26 cellular contexts compared by ENCODE assay signal in the genomic region with DNA sequence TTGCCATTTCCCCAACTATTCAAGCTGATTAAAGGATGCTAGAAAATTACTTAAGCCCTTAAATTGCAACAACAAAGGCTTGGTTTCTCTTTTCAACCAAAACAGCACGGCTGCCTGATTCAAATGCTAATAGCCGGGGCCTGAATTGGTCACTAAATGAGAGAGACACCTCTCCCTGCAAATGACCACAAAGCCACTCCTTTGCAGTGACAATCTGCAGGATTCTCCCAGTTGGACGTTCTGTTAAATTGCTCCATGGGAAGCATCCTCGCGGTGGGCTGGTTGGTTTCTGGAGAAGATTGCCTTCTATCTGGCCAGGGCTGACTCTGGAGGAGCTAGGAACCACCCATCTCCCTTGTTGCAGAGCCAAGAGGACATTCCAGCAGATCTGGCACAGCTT. TPM values are rescaled to one million over a fixed set of nuclear protein-coding genes. Genes with fewer than 3 reads are reported as not detected.
"Had no signal": no experiment of that assay in that cellular context is flagged by ENCODE, and none has a peak within 500 bp of the region (broad histone marks: within the 10 kb centered on the region; RNA-seq: fewer than 3 reads in every experiment).

No MANE protein-coding gene starts in this region.

- ATAC-seq: activated T-cell treated with anti-CD3 and anti-CD28 coated beads, Interleukin-2, amount 50 U/mL, for 72 hours; K562; T-helper 17 cell had no signal

- FAIRE-seq: K562 had no signal

- H3K4me1 Mint-ChIP-seq: activated CD4-positive, alpha-beta memory T cell treated with anti-CD3 and anti-CD28 coated beads, Interleukin-2, amount 10 ng/mL, durations not matched to agents 7 days and 5 days; activated CD4-positive, alpha-beta T cell treated with anti-CD3 and anti-CD28 coated beads, Interleukin-2, amount 10 ng/mL, durations not matched to agents 7 days and 5 days; T-helper 17 cell had no signal

- H3K36me3 Mint-ChIP-seq: activated naive CD8-positive, alpha-beta T cell treated with anti-CD3 and anti-CD28 coated beads, Interleukin-2, amount 10 ng/mL, durations not matched to agents 7 days and 5 days had no signal

- H3K9me3 Mint-ChIP-seq: activated CD4-positive, alpha-beta memory T cell treated with anti-CD3 and anti-CD28 coated beads, Interleukin-2, amount 10 ng/mL, durations not matched to agents 7 days and 5 days; activated CD4-positive, alpha-beta T cell treated with anti-CD3 and anti-CD28 coated beads, Interleukin-2, amount 10 ng/mL, durations not matched to agents 7 days and 5 days; activated naive CD8-positive, alpha-beta T cell treated with anti-CD3 and anti-CD28 coated beads, Interleukin-2, amount 10 ng/mL, durations not matched to agents 7 days and 5 days; activated T-cell treated with anti-CD3 and anti-CD28 coated beads, Interleukin-2, amount 50 U/mL, for 72 hours had no signal

- H3K4me1 ChIP-seq: adrenal gland, breast epithelium had no signal

- H3K27ac ChIP-seq: adrenal gland, breast epithelium had no signal

- H3K4me3 ChIP-seq: adrenal gland, breast epithelium, K562 had no signal

- H3K4me3 Mint-ChIP-seq: activated CD4-positive, alpha-beta memory T cell treated with anti-CD3 and anti-CD28 coated beads, Interleukin-2, amount 10 ng/mL, durations not matched to agents 7 days and 5 days; activated CD4-positive, alpha-beta T cell treated with anti-CD3 and anti-CD28 coated beads, Interleukin-2, amount 10 ng/mL, durations not matched to agents 7 days and 5 days; activated naive CD8-positive, alpha-beta T cell treated with anti-CD3 and anti-CD28 coated beads, Interleukin-2, amount 10 ng/mL, durations not matched to agents 7 days and 5 days; activated T-cell treated with anti-CD3 and anti-CD28 coated beads, Interleukin-2, amount 50 U/mL, for 72 hours; T-helper 17 cell had no signal

- H3K27me3 ChIP-seq: adrenal gland had no signal

- DNase-seq: activated CD4-positive, alpha-beta memory T cell treated with anti-CD3 and anti-CD28 coated beads, Interleukin-2, amount 10 ng/mL, durations not matched to agents 7 days and 5 days; activated CD4-positive, alpha-beta T cell treated with anti-CD3 and anti-CD28 coated beads, Interleukin-2, amount 10 ng/mL, durations not matched to agents 7 days and 5 days; activated CD4-positive, CD25-positive, alpha-beta regulatory T cell; activated CD8-positive, alpha-beta memory T cell treated with anti-CD3 and anti-CD28 coated beads, Interleukin-2, amount 50 U/mL, for 4 hours; activated naive CD4-positive, alpha-beta T cell treated with anti-CD3 and anti-CD28 coated beads, Interleukin-2, amount 50 U/mL, for 16 hours; activated naive CD8-positive, alpha-beta T cell treated with anti-CD3 and anti-CD28 coated beads, Interleukin-2, amount 10 ng/mL, durations not matched to agents 7 days and 5 days; activated T-cell treated with anti-CD3 and anti-CD28 coated beads, Interleukin-2, amount 50 U/mL, for 72 hours; adrenal gland; anterior cingulate cortex; caudate nucleus; Kasumi-1; NCI-H1092 treated with DMSO at 0.1 percent for 48 hours; NCI-H1417 treated with DMSO at 0.1 percent for 48 hours; NCI-H1694; NCI-H2029; NCI-H345; NCI-H510A; NCI-H526 treated with DMSO at 0.1 percent for 48 hours; SIG-M5; T-helper 17 cell; T-helper 9 cell had no signal

- H3K27ac Mint-ChIP-seq: activated CD4-positive, alpha-beta memory T cell treated with anti-CD3 and anti-CD28 coated beads, Interleukin-2, amount 10 ng/mL, durations not matched to agents 7 days and 5 days; activated CD4-positive, alpha-beta T cell treated with anti-CD3 and anti-CD28 coated beads, Interleukin-2, amount 10 ng/mL, durations not matched to agents 7 days and 5 days; activated naive CD8-positive, alpha-beta T cell treated with anti-CD3 and anti-CD28 coated beads, Interleukin-2, amount 10 ng/mL, durations not matched to agents 7 days and 5 days; activated T-cell treated with anti-CD3 and anti-CD28 coated beads, Interleukin-2, amount 50 U/mL, for 72 hours; T-helper 17 cell had no signal

- H3K36me3 ChIP-seq: adrenal gland, breast epithelium had no signal

- H3K9me3 ChIP-seq: adrenal gland, breast epithelium had no signal

RNA-seq across cellular contexts. Expression of gene TBXT, which starts 29.7 kb away (rescaled TPM):
- total RNA-seq: activated CD4-positive, alpha-beta memory T cell treated with anti-CD3 and anti-CD28 coated beads, Interleukin-2, amount 10 ng/mL, durations not matched to agents 7 days and 5 days; activated CD4-positive, alpha-beta T cell treated with anti-CD3 and anti-CD28 coated beads, Interleukin-2, amount 10 ng/mL, durations not matched to agents 7 days and 5 days; activated naive CD8-positive, alpha-beta T cell treated with anti-CD3 and anti-CD28 coated beads, Interleukin-2, amount 10 ng/mL, durations not matched to agents 7 days and 5 days; activated T-cell treated with anti-CD3 and anti-CD28 coated beads, Interleukin-2, amount 50 U/mL, for 72 hours; adrenal gland; breast epithelium; cerebellum; K562; M059J; RPMI7951; T-helper 17 cell had no signal
- polyA plus RNA-seq: adrenal gland, K562 had no signal
